Comparison of ENCODE assay signal across 14 cellular contexts in the genomic region with DNA sequence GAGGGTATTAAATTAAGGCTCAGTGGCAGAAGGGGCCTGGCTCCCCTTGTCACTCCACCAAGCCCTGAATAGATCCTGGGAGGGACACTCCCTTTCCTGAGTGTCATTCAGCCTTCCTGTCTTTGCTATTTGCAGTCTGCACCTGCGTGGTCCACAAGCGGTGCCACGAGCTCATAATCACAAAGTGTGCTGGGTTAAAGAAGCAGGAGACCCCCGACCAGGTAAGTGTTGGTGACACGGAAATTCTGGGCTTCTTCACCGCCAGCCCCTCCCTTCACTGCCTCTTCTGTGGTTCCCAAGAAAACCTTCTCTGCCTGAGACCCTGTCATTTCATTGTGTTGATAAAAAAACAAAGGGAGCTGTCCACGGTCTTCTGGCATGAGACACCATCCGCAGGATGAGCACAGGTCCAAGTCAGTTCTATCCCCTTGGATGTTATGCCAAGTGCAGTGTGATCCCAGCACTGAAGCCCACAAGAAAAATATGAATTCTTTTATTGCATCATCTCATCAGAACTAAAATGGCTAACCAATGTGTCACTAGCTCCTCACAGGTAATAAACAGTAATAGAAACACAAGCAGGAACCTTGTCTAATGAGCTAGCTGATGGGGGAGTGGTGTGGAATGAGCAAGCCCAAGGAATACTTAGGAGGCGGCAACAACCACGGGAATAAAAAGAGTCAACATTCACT.
"Had no signal": no experiment of that assay in that cellular context is flagged by ENCODE, and none has a peak within 500 bp of the region (broad histone marks: within the 10 kb centered on the region; RNA-seq: fewer than 3 reads in every experiment).

No MANE protein-coding gene starts in this region.

- H3K27me3 ChIP-seq: stomach had no signal

- H3K4me3 ChIP-seq: lower lobe of right lung, skin epidermis, stomach, thoracic aorta had no signal

- FAIRE-seq: TTC549, urothelium cell line had no signal

- H3K9me3 ChIP-seq: lower lobe of right lung, stomach, thoracic aorta had no signal

- H3K27ac ChIP-seq: lower lobe of right lung, skin epidermis, stomach, thoracic aorta had no signal

- H3K36me3 ChIP-seq: thoracic aorta had no signal

- H3K4me1 ChIP-seq: stomach had no signal

- DNase-seq: activated CD4-positive, alpha-beta T cell treated with anti-CD3 and anti-CD28 coated beads, Interleukin-2, amount 10 ng/mL, durations not matched to agents 7 days and 5 days; activated CD4-positive, CD25-positive, alpha-beta regulatory T cell; activated naive CD4-positive, alpha-beta T cell treated with anti-CD3 and anti-CD28 coated beads, Interleukin-2, amount 50 U/mL, for 16 hours; immature natural killer cell; left cardiac atrium; lower lobe of right lung; naive B cell; retina; stomach had no signal

- ATAC-seq: esophagus mucosa, left cardiac atrium, lower lobe of right lung had no signal
